In the genomic region with DNA sequence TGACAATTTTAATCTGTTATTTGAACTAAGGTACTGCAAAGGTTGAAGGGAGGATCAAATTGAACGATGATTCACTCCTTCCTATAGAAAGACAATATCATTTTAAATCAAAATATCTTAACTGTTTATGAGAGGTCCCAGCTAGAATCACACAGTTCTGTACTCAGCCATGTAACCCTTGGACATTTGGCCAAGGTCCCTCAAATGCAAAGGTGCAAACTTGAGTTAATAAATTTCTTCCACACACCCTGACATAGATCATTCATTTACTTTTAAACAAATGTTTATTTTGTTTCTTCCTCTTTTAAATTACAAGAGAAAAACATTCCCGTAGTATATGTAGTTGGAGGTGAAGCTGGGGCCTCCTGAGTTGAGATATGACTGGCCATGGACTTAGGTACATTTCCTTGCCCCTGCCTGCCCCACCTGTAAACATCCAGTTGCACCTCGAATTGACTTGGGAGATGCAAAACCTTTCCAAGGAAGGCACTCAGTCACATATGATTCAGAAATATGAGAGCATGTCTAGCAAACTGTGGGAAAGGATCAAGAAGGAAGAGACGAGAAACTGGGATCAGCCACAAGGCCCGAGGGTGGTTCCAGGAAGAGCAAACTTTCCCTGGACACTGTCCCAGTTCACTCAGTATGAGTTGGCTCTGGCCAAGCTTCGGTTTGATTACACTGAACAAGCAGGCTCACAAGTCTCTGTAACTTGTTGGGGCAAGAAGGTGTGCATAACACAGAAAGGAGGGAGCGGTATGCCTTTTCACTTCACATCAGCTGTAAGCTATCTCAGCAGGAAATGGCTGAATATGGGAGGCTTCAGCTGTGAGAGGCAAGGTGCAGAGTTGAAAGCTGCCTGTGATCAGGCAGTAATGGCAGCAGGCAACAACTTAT, we compare ENCODE assay signal across 8 cellular contexts. TPM values are rescaled to one million over a fixed set of nuclear protein-coding genes. Genes with fewer than 3 reads are reported as not detected.
DNase-seq lines count a peak whose midpoint lies in the region; ATAC-seq and TF ChIP-seq lines count a peak whose summit lies in the region.

No MANE protein-coding gene starts in this region.

- POLR2A ChIA-PET in MCF 10A (lab: Yijun Ruan, JAX): interaction anchor here (0.6 to 3.6 kb wide), 20 partner anchors 14 to 253 kb away, joined by 3 to 24 read pairs (median 4); no protein-coding TSS in a partner anchor
- POLR2A ChIA-PET in WTC11 (lab: Charles Lee): no interaction called here

- no peak overlapping the region for H3K4me3 ChIP-seq in AG09309 (ENCODE audit: control insufficient read depth, low read depth, low read length)

- DNase-seq in AG09309 (ENCODE audit: low read depth): peak; percentile 66
- peak; percentile 99 for DNase-seq in MCF 10A (ENCODE audit: unreplicated experiment)
- no peak for DNase-seq in memory B cell (ENCODE audit: low spot score in 2 of 2)
- no peak for DNase-seq in WTC11 (ENCODE audit: low spot score)
- no peak for DNase-seq in HUDEP-2 (lab: John Stamatoyannopoulos, UW; ENCODE audit: unreplicated experiment in 76 of 76)
- no peak for DNase-seq in NCI-H1105 (lab: John Stamatoyannopoulos, UW)
- no peak for DNase-seq in OCI-M2 (lab: John Stamatoyannopoulos, UW; ENCODE audit: unreplicated experiment)

- H3K27me3 Mint-ChIP-seq in MCF 10A (ENCODE audit: insufficient read depth, unreplicated experiment): no peaks in the 10 kb centered on the region
- H3K27me3 Mint-ChIP-seq in memory B cell: no peaks in the 10 kb centered on the region
- no peaks in the 10 kb centered on the region for H3K27me3 Mint-ChIP-seq in WTC11 (ENCODE audit: low read depth)

- H3K4me3 Mint-ChIP-seq in MCF 10A (ENCODE audit: unreplicated experiment) (peak overlapping the region; percentile 15), memory B cell (peak overlapping the region; percentile 12), WTC11 (no peak overlapping the region)

- H3K9me3 Mint-ChIP-seq in MCF 10A (ENCODE audit: unreplicated experiment) (no peaks in the 10 kb centered on the region), memory B cell (no peaks in the 10 kb centered on the region), WTC11 (peaks cover 6% of the 10 kb centered on the region)

- CTCF ChIA-PET in MCF 10A (lab: Yijun Ruan, JAX) (interaction anchor here (0.6 to 3.3 kb wide), 8 partner anchors 11 to 88 kb away, joined by 3 to 23 read pairs (median 4); no protein-coding TSS in a partner anchor), WTC11 (lab: Charles Lee) (interaction anchor here (0.6 to 1.0 kb wide), 2 partner anchors 39 to 437 kb away, joined by 3 read pairs; no protein-coding TSS in a partner anchor)

- intact Hi-C loops in MCF 10A (cut with micrococcal nuclease): loop anchor here (2.0 kb wide), 1 partner anchor 26 kb away; no protein-coding TSS in a partner anchor

- H3K27ac Mint-ChIP-seq in MCF 10A (ENCODE audit: low read depth, unreplicated experiment) (peak overlapping the region; percentile 93), memory B cell (peak overlapping the region; percentile 54), WTC11 (no peak overlapping the region)

- H3K36me3 Mint-ChIP-seq in MCF 10A (ENCODE audit: insufficient read depth, unreplicated experiment) (no peaks in the 10 kb centered on the region), memory B cell (peaks cover 35% of the 10 kb centered on the region), WTC11 (no peaks in the 10 kb centered on the region)

- ATAC-seq in HG02610 (IDR thresholded peaks at IDR 0.05; ENCODE audit: unreplicated experiment): peak; percentile 21
- ATAC-seq in memory B cell (ENCODE audit: low read depth): no peak
- no peak for ATAC-seq in WTC11

- no TSS peak for BruUV-seq in MCF 10A (replicated peaks; lab: Mats Ljungman, UMichigan)

- no peak for TF ChIP-seq CTCF in AG09309 (IDR thresholded peaks at IDR 0.05; ENCODE audit: control insufficient read depth, insufficient read depth, low read depth, low read length, missing control alignments)
- no peak for TF ChIP-seq CTCF in MCF 10A (IDR thresholded peaks at IDR 0.05; ENCODE audit: unreplicated experiment)
- no peak for TF ChIP-seq CTCF in WTC11 (IDR thresholded peaks at IDR 0.05)

- H3K4me1 Mint-ChIP-seq in MCF 10A (ENCODE audit: insufficient read depth, unreplicated experiment): peaks cover 14% of the 10 kb centered on the region
- peaks cover 56% of the 10 kb centered on the region for H3K4me1 Mint-ChIP-seq in memory B cell
- peaks cover 12% of the 10 kb centered on the region; the same call in 1 of the 2 replicates for H3K4me1 Mint-ChIP-seq in WTC11

TF ChIP-seq in WTC11, 78 proteins besides CTCF, POLR2A, EP300 and RAD21 (continues in another document):
- TF ChIP-seq ESRRA (CRISPR knock-in tag; IDR thresholded peaks at IDR 0.05; ENCODE audit: borderline replicate concordance) (no peak), SP1 (CRISPR knock-in tag; conservative IDR thresholded peaks at IDR 0.05) (no peak), ZNF396 (CRISPR knock-in tag; IDR thresholded peaks at IDR 0.05; ENCODE audit: borderline replicate concordance) (no peak), NFYB (CRISPR knock-in tag; conservative IDR thresholded peaks at IDR 0.05; ENCODE audit: low read depth) (no peak), CREB1 (CRISPR knock-in tag; IDR thresholded peaks at IDR 0.05) (no peak), NR3C1 (CRISPR knock-in tag; conservative IDR thresholded peaks at IDR 0.05; ENCODE audit: low read depth) (no peak), CBFB (CRISPR knock-in tag; IDR thresholded peaks at IDR 0.05; ENCODE audit: low read depth) (no peak), ZNF263 (CRISPR knock-in tag; IDR thresholded peaks at IDR 0.05; ENCODE audit: low read depth) (no peak), MYBL2 (CRISPR knock-in tag; IDR thresholded peaks at IDR 0.05) (no peak), JUN (CRISPR knock-in tag; IDR thresholded peaks at IDR 0.05) (no peak), GTF2I (CRISPR knock-in tag; conservative IDR thresholded peaks at IDR 0.05) (no peak), HMGA2 (CRISPR knock-in tag; IDR thresholded peaks at IDR 0.05) (no peak)
- TF ChIP-seq, protein P1, sequence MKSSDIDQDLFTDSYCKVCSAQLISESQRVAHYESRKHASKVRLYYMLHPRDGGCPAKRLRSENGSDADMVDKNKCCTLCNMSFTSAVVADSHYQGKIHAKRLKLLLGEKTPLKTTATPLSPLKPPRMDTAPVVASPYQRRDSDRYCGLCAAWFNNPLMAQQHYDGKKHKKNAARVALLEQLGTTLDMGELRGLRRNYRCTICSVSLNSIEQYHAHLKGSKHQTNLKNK (CRISPR knock-in tag; IDR thresholded peaks at IDR 0.05): no peak
- TF ChIP-seq, protein P2, sequence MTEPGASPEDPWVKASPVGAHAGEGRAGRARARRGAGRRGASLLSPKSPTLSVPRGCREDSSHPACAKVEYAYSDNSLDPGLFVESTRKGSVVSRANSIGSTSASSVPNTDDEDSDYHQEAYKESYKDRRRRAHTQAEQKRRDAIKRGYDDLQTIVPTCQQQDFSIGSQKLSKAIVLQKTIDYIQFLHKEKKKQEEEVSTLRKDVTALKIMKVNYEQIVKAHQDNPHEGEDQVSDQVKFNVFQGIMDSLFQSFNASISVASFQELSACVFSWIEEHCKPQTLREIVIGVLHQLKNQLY (CRISPR knock-in tag; IDR thresholded peaks at IDR 0.05): no peak
- TF ChIP-seq, protein P3, sequence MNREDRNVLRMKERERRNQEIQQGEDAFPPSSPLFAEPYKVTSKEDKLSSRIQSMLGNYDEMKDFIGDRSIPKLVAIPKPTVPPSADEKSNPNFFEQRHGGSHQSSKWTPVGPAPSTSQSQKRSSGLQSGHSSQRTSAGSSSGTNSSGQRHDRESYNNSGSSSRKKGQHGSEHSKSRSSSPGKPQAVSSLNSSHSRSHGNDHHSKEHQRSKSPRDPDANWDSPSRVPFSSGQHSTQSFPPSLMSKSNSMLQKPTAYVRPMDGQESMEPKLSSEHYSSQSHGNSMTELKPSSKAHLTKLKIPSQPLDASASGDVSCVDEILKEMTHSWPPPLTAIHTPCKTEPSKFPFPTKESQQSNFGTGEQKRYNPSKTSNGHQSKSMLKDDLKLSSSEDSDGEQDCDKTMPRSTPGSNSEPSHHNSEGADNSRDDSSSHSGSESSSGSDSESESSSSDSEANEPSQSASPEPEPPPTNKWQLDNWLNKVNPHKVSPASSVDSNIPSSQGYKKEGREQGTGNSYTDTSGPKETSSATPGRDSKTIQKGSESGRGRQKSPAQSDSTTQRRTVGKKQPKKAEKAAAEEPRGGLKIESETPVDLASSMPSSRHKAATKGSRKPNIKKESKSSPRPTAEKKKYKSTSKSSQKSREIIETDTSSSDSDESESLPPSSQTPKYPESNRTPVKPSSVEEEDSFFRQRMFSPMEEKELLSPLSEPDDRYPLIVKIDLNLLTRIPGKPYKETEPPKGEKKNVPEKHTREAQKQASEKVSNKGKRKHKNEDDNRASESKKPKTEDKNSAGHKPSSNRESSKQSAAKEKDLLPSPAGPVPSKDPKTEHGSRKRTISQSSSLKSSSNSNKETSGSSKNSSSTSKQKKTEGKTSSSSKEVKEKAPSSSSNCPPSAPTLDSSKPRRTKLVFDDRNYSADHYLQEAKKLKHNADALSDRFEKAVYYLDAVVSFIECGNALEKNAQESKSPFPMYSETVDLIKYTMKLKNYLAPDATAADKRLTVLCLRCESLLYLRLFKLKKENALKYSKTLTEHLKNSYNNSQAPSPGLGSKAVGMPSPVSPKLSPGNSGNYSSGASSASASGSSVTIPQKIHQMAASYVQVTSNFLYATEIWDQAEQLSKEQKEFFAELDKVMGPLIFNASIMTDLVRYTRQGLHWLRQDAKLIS (CRISPR knock-in tag; IDR thresholded peaks at IDR 0.05; ENCODE audit: borderline replicate concordance): no peak

RNA-seq across cellular contexts. Expression of a gene that starts 6.7 kb away (rescaled TPM):
- total RNA-seq in MCF 10A (2022) (0.25 and 0.54 TPM in 2 replicates), WTC11 (2021) (0.22 to 0.39 TPM (median 0.27 TPM) in 3 replicates)

Comparison
In these comparisons a context has a peak if more than half of its experiments do, and no peak if none do; other contexts are left out.
1. DNase-seq: peak in AG09309 (single experiment) and MCF 10A (single experiment); none in memory B cell (0 of 2), WTC11 (single experiment), HUDEP-2 (0 of 76), NCI-H1105 (single experiment) and OCI-M2 (single experiment).